23 cellular contexts compared by ENCODE assay signal in genomic region chr13:23796546-23796945, GRCh38.
DNase-seq lines count a peak whose midpoint lies in the region; ATAC-seq and TF ChIP-seq lines count a peak whose summit lies in the region.
"Had no signal": no experiment of that assay in that cellular context is flagged by ENCODE, and none has a peak within 500 bp of the region (broad histone marks: within the 10 kb centered on the region; RNA-seq: fewer than 3 reads in every experiment).

No MANE protein-coding gene starts in this region.

- peaks cover 11% of the 10 kb centered on the region for H3K36me3 Mint-ChIP-seq in MCF 10A (ENCODE audit: insufficient read depth, unreplicated experiment)
- peaks cover 6% of the 10 kb centered on the region for H3K36me3 Mint-ChIP-seq in T-helper 2 cell treated with Interferon-gamma antibody and Interleukin-4, amounts not matched to agents 5 μg/mL and 100 μg/mL, for 36 hours (ENCODE audit: low read depth)

- H3K27ac ChIP-seq in breast epithelium: no peak overlapping the region
- H3K27ac ChIP-seq in testis: no peak overlapping the region
- H3K27ac ChIP-seq in body of pancreas: no peak overlapping the region
- H3K27ac ChIP-seq: cardiac muscle cell, neutrophil, sigmoid colon had no signal

- H3K4me1 ChIP-seq in breast epithelium (no peaks in the 10 kb centered on the region), testis (no peaks in the 10 kb centered on the region), body of pancreas (peaks cover 9% of the 10 kb centered on the region)

- no TSS peak for BruUV-seq in MCF 10A (replicated peaks; lab: Mats Ljungman, UMichigan)

- TF ChIP-seq POLR2A in breast epithelium (IDR thresholded peaks at IDR 0.05): no peak
- no peak for TF ChIP-seq POLR2A in testis (IDR thresholded peaks at IDR 0.05)
- TF ChIP-seq POLR2A in body of pancreas (IDR thresholded peaks at IDR 0.05): no peak

- no peak overlapping the region for H3K4me3 ChIP-seq in breast epithelium
- no peak overlapping the region for H3K4me3 ChIP-seq in testis
- H3K4me3 ChIP-seq in body of pancreas: no peak overlapping the region
- H3K4me3 ChIP-seq: cardiac muscle cell, sigmoid colon, upper lobe of left lung had no signal

- intact Hi-C loops in MCF 10A (cut with micrococcal nuclease) (no loop called here), breast epithelium (cut with DNase I; ENCODE audit: low total_unique reads) (no loop called here), testis (cut with DNase I; ENCODE audit: low total_unique reads) (no loop called here), body of pancreas (cut with DNase I) (no loop called here)

- no peak for DNase-seq in MCF 10A (ENCODE audit: unreplicated experiment)
- no peak for DNase-seq in breast epithelium (ENCODE audit: low spot score in 2 of 2)
- DNase-seq in NCI-H82 (lab: John Stamatoyannopoulos, UW): peak; percentile 90
- DNase-seq in fibroblast of the conjunctiva (ENCODE audit: low read depth): peak; percentile 14
- DNase-seq in stromal cell of bone marrow (ENCODE audit: low read depth): peak; percentile 42
- DNase-seq in T-helper 2 cell treated with Interferon-gamma antibody and Interleukin-4, amounts not matched to agents 5 μg/mL and 100 μg/mL, for 36 hours (ENCODE audit: low spot score): no peak
- no peak for DNase-seq in testis
- no peak for DNase-seq in body of pancreas
- DNase-seq: activated CD4-positive, alpha-beta T cell treated with anti-CD3 and anti-CD28 coated beads for 1 hour; activated CD8-positive, alpha-beta memory T cell treated with anti-CD3 and anti-CD28 coated beads, Interleukin-2, amount 50 U/mL, for 48 hours; activated naive CD4-positive, alpha-beta T cell treated with anti-CD3 and anti-CD28 coated beads for 36 hours; CD8-positive, alpha-beta memory T cell; effector memory CD8-positive, alpha-beta T cell; foreskin melanocyte; GF-D8; mesendoderm; NCI-H446; sigmoid colon; stimulated activated CD4-positive, alpha-beta T cell treated with anti-CD3 and anti-CD28 coated beads, Interleukin-4, amount 100 ng/mL, for 4 hours; T-helper 1 cell; upper lobe of left lung had no signal

- TF ChIP-seq CTCF in MCF 10A (IDR thresholded peaks at IDR 0.05; ENCODE audit: unreplicated experiment): no peak
- no peak for TF ChIP-seq CTCF in breast epithelium (IDR thresholded peaks at IDR 0.05)
- no peak for TF ChIP-seq CTCF in testis (IDR thresholded peaks at IDR 0.05)
- no peak for TF ChIP-seq CTCF in body of pancreas (IDR thresholded peaks at IDR 0.05)

- H3K4me1 Mint-ChIP-seq in MCF 10A (ENCODE audit: insufficient read depth, unreplicated experiment): no peaks in the 10 kb centered on the region
- H3K4me1 Mint-ChIP-seq in T-helper 2 cell treated with Interferon-gamma antibody and Interleukin-4, amounts not matched to agents 5 μg/mL and 100 μg/mL, for 36 hours (ENCODE audit: low read depth): peaks cover 20% of the 10 kb centered on the region

- CTCF ChIA-PET in MCF 10A (lab: Yijun Ruan, JAX): no interaction called here

- POLR2A ChIA-PET in MCF 10A (lab: Yijun Ruan, JAX): no interaction called here

- WGBS in testis, 2 donors: 74 to 87% methylated on average over 2 of the region's 2 CpGs
- 86 to 88% methylated on average over 2 of the region's 2 CpGs for WGBS in body of pancreas, 2 donors

- no peaks in the 10 kb centered on the region for H3K9me3 Mint-ChIP-seq in MCF 10A (ENCODE audit: unreplicated experiment)
- peaks cover 6% of the 10 kb centered on the region for H3K9me3 Mint-ChIP-seq in T-helper 2 cell treated with Interferon-gamma antibody and Interleukin-4, amounts not matched to agents 5 μg/mL and 100 μg/mL, for 36 hours
- H3K9me3 Mint-ChIP-seq: CD8-positive, alpha-beta memory T cell; effector memory CD8-positive, alpha-beta T cell had no signal

- no peak for ATAC-seq in body of pancreas
- ATAC-seq: effector memory CD8-positive, alpha-beta T cell had no signal

- no peaks in the 10 kb centered on the region for H3K9me3 ChIP-seq in breast epithelium
- no peaks in the 10 kb centered on the region for H3K9me3 ChIP-seq in testis
- H3K9me3 ChIP-seq in body of pancreas: no peaks in the 10 kb centered on the region
- H3K9me3 ChIP-seq: neutrophil, sigmoid colon, upper lobe of left lung had no signal

- no peaks in the 10 kb centered on the region for H3K27me3 ChIP-seq in breast epithelium
- no peaks in the 10 kb centered on the region for H3K27me3 ChIP-seq in testis
- H3K27me3 ChIP-seq in body of pancreas: no peaks in the 10 kb centered on the region
- H3K27me3 ChIP-seq: cardiac muscle cell, neutrophil, sigmoid colon, upper lobe of left lung had no signal

- peak overlapping the region; percentile 21 for H3K27ac Mint-ChIP-seq in MCF 10A (ENCODE audit: low read depth, unreplicated experiment)
- no peak overlapping the region for H3K27ac Mint-ChIP-seq in T-helper 2 cell treated with Interferon-gamma antibody and Interleukin-4, amounts not matched to agents 5 μg/mL and 100 μg/mL, for 36 hours
- H3K27ac Mint-ChIP-seq: activated naive CD4-positive, alpha-beta T cell treated with anti-CD3 and anti-CD28 coated beads for 36 hours; effector memory CD8-positive, alpha-beta T cell had no signal

- no peaks in the 10 kb centered on the region for H3K36me3 ChIP-seq in breast epithelium
- H3K36me3 ChIP-seq in testis (ENCODE audit: low read depth, missing control alignments): no peaks in the 10 kb centered on the region
- H3K36me3 ChIP-seq in body of pancreas (replicated peaks in 1 of 2; ENCODE audit: insufficient read depth in 1 of 2, low read depth in 2 of 2): no peaks in the 10 kb centered on the region
- H3K36me3 ChIP-seq: cardiac muscle cell, neutrophil had no signal

- no peak overlapping the region for H3K4me3 Mint-ChIP-seq in MCF 10A (ENCODE audit: unreplicated experiment)
- no peak overlapping the region for H3K4me3 Mint-ChIP-seq in T-helper 2 cell treated with Interferon-gamma antibody and Interleukin-4, amounts not matched to agents 5 μg/mL and 100 μg/mL, for 36 hours
- H3K4me3 Mint-ChIP-seq: activated naive CD4-positive, alpha-beta T cell treated with anti-CD3 and anti-CD28 coated beads for 36 hours; CD8-positive, alpha-beta memory T cell; effector memory CD8-positive, alpha-beta T cell had no signal

- no peaks in the 10 kb centered on the region for H3K27me3 Mint-ChIP-seq in MCF 10A (ENCODE audit: insufficient read depth, unreplicated experiment)
- no peaks in the 10 kb centered on the region for H3K27me3 Mint-ChIP-seq in T-helper 2 cell treated with Interferon-gamma antibody and Interleukin-4, amounts not matched to agents 5 μg/mL and 100 μg/mL, for 36 hours (ENCODE audit: low read depth)
- H3K27me3 Mint-ChIP-seq: CD8-positive, alpha-beta memory T cell; effector memory CD8-positive, alpha-beta T cell had no signal

Comparison
In these comparisons a context has a peak if more than half of its experiments do, and no peak if none do; other contexts are left out.
1. DNase-seq: peak in NCI-H82 (single experiment), fibroblast of the conjunctiva (single experiment) and stromal cell of bone marrow (single experiment); none in MCF 10A (single experiment), breast epithelium (0 of 2), T-helper 2 cell treated with Interferon-gamma antibody and Interleukin-4, amounts not matched to agents 5 μg/mL and 100 μg/mL, for 36 hours (single experiment), testis (single experiment) and body of pancreas (0 of 4).